Comparison of ENCODE assay signal across 8 cellular contexts in genomic region chr16:58249388-58249779, GRCh38. TPM values are rescaled to one million over a fixed set of nuclear protein-coding genes. Genes with fewer than 3 reads are reported as not detected.
DNase-seq lines count a peak whose midpoint lies in the region; ATAC-seq, FAIRE-seq and TF ChIP-seq lines count a peak whose summit lies in the region.

No MANE protein-coding gene starts in this region.

- TF ChIP-seq CTCF in SU-DHL-6 (IDR thresholded peaks at IDR 0.05; ENCODE audit: insufficient read depth, low read length, poor library complexity, severe bottlenecking) (no peak), fibroblast of villous mesenchyme (IDR thresholded peaks at IDR 0.05; ENCODE audit: insufficient read depth, low read depth, low read length) (no peak), retinal pigment epithelial cell (conservative IDR thresholded peaks at IDR 0.05; ENCODE audit: low read depth, low read length) (no peak)

- H3K9me2 ChIP-seq in SU-DHL-6 (replicated peaks; ENCODE audit: insufficient read depth, low read length) = no peaks in the 10 kb centered on the region

- H3K4me2 ChIP-seq in SU-DHL-6 (ENCODE audit: low read depth, low read length, poor library complexity, severe bottlenecking) = peak overlapping the region; percentile 61

- DNase-seq in GM12891 (ENCODE audit: insufficient read length, low spot score) = no peak
- DNase-seq in fibroblast of villous mesenchyme (ENCODE audit: low read depth) = no peak
- no peak for DNase-seq in retinal pigment epithelial cell (ENCODE audit: low read depth)
- DNase-seq in NCI-H146 (lab: John Stamatoyannopoulos, UW) = no peak
- DNase-seq in middle frontal gyrus (ENCODE audit: extremely low spot score, low spot score) = no peak
- no peak for DNase-seq in NCI-H187 treated with DMSO at 0.1 percent for 48 hours (lab: John Stamatoyannopoulos, UW)

- H2AFZ ChIP-seq in SU-DHL-6 (ENCODE audit: low read depth, low read length, severe bottlenecking) = peak overlapping the region; percentile 90

- no peaks in the 10 kb centered on the region for H3K36me3 ChIP-seq in SU-DHL-6 (ENCODE audit: low read length)

- H3K79me2 ChIP-seq in SU-DHL-6 (ENCODE audit: insufficient read depth, low read length) = no peaks in the 10 kb centered on the region

- ATAC-seq in GM21737 (IDR thresholded peaks at IDR 0.05; ENCODE audit: unreplicated experiment) = no peak

- no peak overlapping the region for H3K27ac ChIP-seq in SU-DHL-6 (ENCODE audit: low read depth, low read length)

- no peak overlapping the region for H3K9ac ChIP-seq in SU-DHL-6 (ENCODE audit: low read length)

- TF ChIP-seq POLR2A in GM12891 (IDR thresholded peaks at IDR 0.05; ENCODE audit: low read depth, low read length) = no peak

- no peaks in the 10 kb centered on the region for H4K20me1 ChIP-seq in SU-DHL-6 (ENCODE audit: low read depth, low read length)

- H3K4me3 ChIP-seq in SU-DHL-6 (ENCODE audit: insufficient read depth, low read length, poor library complexity, severe bottlenecking) = peak overlapping the region; percentile 54
- peak overlapping the region; percentile 76 for H3K4me3 ChIP-seq in fibroblast of villous mesenchyme (ENCODE audit: low read depth, low read length)
- H3K4me3 ChIP-seq in retinal pigment epithelial cell (ENCODE audit: low read length) = peak overlapping the region; percentile 80

- H3F3A ChIP-seq in SU-DHL-6 (ENCODE audit: insufficient read depth) = no peaks in the 10 kb centered on the region

- H3K9me3 ChIP-seq in SU-DHL-6 (ENCODE audit: insufficient read depth, low read length) = no peaks in the 10 kb centered on the region

- H3K27me3 ChIP-seq in SU-DHL-6 (ENCODE audit: low read length) = no peaks in the 10 kb centered on the region

- no peak for FAIRE-seq in GM12891 (lab: Jason Lieb, UNC)

TF ChIP-seq in GM12891, 5 proteins besides CTCF, POLR2A, EP300 and RAD21:
- no peak for TF ChIP-seq POU2F2 (IDR thresholded peaks at IDR 0.05; ENCODE audit: low read depth, low read length)
- TF ChIP-seq SPI1 (IDR thresholded peaks at IDR 0.05; ENCODE audit: low read depth, low read length) = peak; percentile 46; the same call in 1 of the 2 replicates

RNA-seq across cellular contexts. Expression of gene PRSS54, which starts 45.4 kb away (rescaled TPM):
- polyA plus RNA-seq in GM12891 (2012; ENCODE audit: low read depth, missing spikeins) = not detected
- not detected in 2 replicates for total RNA-seq in fibroblast of villous mesenchyme

RNA-seq across cellular contexts. Expression of gene CSNK2A2, which starts 51.5 kb away (rescaled TPM):
- 33.4 TPM for polyA plus RNA-seq in GM12891 (2012; ENCODE audit: low read depth, missing spikeins)
- total RNA-seq in fibroblast of villous mesenchyme = 24.8 and 26.8 TPM in 2 replicates
